Comparison of ENCODE assay signal across 22 cellular contexts in the genomic region with DNA sequence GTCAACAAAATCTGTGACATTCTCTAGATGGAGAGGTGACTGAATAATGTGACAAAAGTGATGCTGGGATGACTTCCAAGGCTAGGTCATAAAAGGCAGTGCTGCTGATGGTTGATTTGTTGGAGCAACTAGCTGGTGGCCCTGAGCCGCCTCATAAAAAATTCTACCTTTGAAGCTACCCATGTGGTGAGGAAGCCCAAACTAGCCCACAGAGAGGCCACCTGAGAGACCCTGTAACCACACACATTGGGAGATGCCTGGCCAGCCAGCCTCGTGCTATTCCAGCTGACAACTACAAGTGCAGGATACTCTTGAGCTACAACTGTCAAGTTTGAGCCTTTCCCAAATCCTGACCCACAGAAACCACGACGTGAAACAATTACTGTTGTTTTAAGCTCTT. TPM values are rescaled to one million over a fixed set of nuclear protein-coding genes. Genes with fewer than 3 reads are reported as not detected.
DNase-seq lines count a peak whose midpoint lies in the region; ATAC-seq and TF ChIP-seq lines count a peak whose summit lies in the region.
"Had no signal": no experiment of that assay in that cellular context is flagged by ENCODE, and none has a peak within 500 bp of the region (broad histone marks: within the 10 kb centered on the region; RNA-seq: fewer than 3 reads in every experiment).

No MANE protein-coding gene starts in this region.

- peaks cover 59% of the 10 kb centered on the region for H3K4me1 Mint-ChIP-seq in activated CD8-positive, alpha-beta memory T cell treated with anti-CD3 and anti-CD28 coated beads, Interleukin-2, amount 10 ng/mL, durations not matched to agents 7 days and 5 days
- H3K4me1 Mint-ChIP-seq in CD8-positive, alpha-beta memory T cell, result peaks cover 40 to 70% (median 69%) of the 10 kb centered on the region in 3 donors
- H3K4me1 Mint-ChIP-seq in memory B cell, result peaks cover 13% of the 10 kb centered on the region

- no peaks in the 10 kb centered on the region for H3K9me3 ChIP-seq in CD8-positive, alpha-beta memory T cell (ENCODE audit: low read length)
- no peaks in the 10 kb centered on the region for H3K9me3 ChIP-seq in Loucy (ENCODE audit: insufficient read depth, low read depth, low read length)
- H3K9me3 ChIP-seq: breast epithelium, right lobe of liver, transverse colon had no signal

- H3K27ac ChIP-seq in CD8-positive, alpha-beta memory T cell (ENCODE audit: low read depth, low read length), result no peak overlapping the region
- H3K27ac ChIP-seq in foreskin keratinocyte, result no peak overlapping the region
- H3K27ac ChIP-seq: breast epithelium, epithelial cell of prostate, right lobe of liver had no signal

- H3K27me3 Mint-ChIP-seq in activated CD8-positive, alpha-beta memory T cell treated with anti-CD3 and anti-CD28 coated beads, Interleukin-2, amount 10 ng/mL, durations not matched to agents 7 days and 5 days, result no peaks in the 10 kb centered on the region
- no peaks in the 10 kb centered on the region for H3K27me3 Mint-ChIP-seq in CD8-positive, alpha-beta memory T cell
- no peaks in the 10 kb centered on the region for H3K27me3 Mint-ChIP-seq in memory B cell
- H3K27me3 Mint-ChIP-seq: stimulated activated naive B cell treated with anti-CD40 and anti-IgM and Interleukin-4, amounts not matched to agents 10 μg/mL and 1 μg/mL and 100 μg/mL, for 72 hours had no signal

- H3K9me2 ChIP-seq in Loucy (replicated peaks; ENCODE audit: low read depth, low read length), result no peaks in the 10 kb centered on the region

- no peak overlapping the region for H2AFZ ChIP-seq in Loucy (ENCODE audit: low read length)

- no peak overlapping the region for H3K4me3 Mint-ChIP-seq in activated CD8-positive, alpha-beta memory T cell treated with anti-CD3 and anti-CD28 coated beads, Interleukin-2, amount 10 ng/mL, durations not matched to agents 7 days and 5 days
- no peak overlapping the region for H3K4me3 Mint-ChIP-seq in CD8-positive, alpha-beta memory T cell
- H3K4me3 Mint-ChIP-seq in memory B cell, result no peak overlapping the region
- H3K4me3 Mint-ChIP-seq: stimulated activated naive B cell treated with anti-CD40 and anti-IgM and Interleukin-4, amounts not matched to agents 10 μg/mL and 1 μg/mL and 100 μg/mL, for 72 hours had no signal

- peaks cover 35% of the 10 kb centered on the region for H3K36me3 ChIP-seq in CD8-positive, alpha-beta memory T cell (ENCODE audit: insufficient read depth, low read length)
- H3K36me3 ChIP-seq in Loucy (ENCODE audit: insufficient read depth, low read length), result peaks cover 90% of the 10 kb centered on the region
- H3K36me3 ChIP-seq: breast epithelium had no signal

- no peak for ATAC-seq in activated CD8-positive, alpha-beta memory T cell treated with anti-CD3 and anti-CD28 coated beads, Interleukin-2, amount 10 ng/mL, durations not matched to agents 7 days and 5 days
- no peak for ATAC-seq in memory B cell (ENCODE audit: low read depth)
- ATAC-seq in foreskin keratinocyte, result no peak
- no peak for ATAC-seq in GM18858 (IDR thresholded peaks at IDR 0.05; ENCODE audit: unreplicated experiment)
- ATAC-seq in GM19452 (IDR thresholded peaks at IDR 0.05; ENCODE audit: unreplicated experiment), result no peak
- ATAC-seq: K562; stimulated activated naive B cell treated with anti-CD40 and anti-IgM and Interleukin-4, amounts not matched to agents 10 μg/mL and 1 μg/mL and 100 μg/mL, for 72 hours had no signal

- H3F3A ChIP-seq in Loucy (ENCODE audit: low read depth), result no peaks in the 10 kb centered on the region

- TF ChIP-seq CTCF in Loucy (conservative IDR thresholded peaks at IDR 0.05; ENCODE audit: low read length) (no peak), foreskin keratinocyte (conservative IDR thresholded peaks at IDR 0.05) (no peak)

- CTCF ChIA-PET in activated CD8-positive, alpha-beta memory T cell treated with anti-CD3 and anti-CD28 coated beads, Interleukin-2, amount 10 ng/mL, durations not matched to agents 7 days and 5 days (lab: Charles Lee), result interaction anchor here (0.9 to 1.6 kb wide), 4 partner anchors 9 to 194 kb away, joined by 3 to 4 read pairs (median 4); partner anchors contain the start of gene CLTA
- CTCF ChIA-PET in CD8-positive, alpha-beta memory T cell (lab: Charles Lee), result interaction anchor here (1.3 kb wide), 1 partner anchor 23 kb away, joined by 5 read pairs; the partner anchor contains the start of gene CLTA

- peaks cover 68% of the 10 kb centered on the region for H3K79me2 ChIP-seq in Loucy (ENCODE audit: insufficient read depth, low read length)

- peak overlapping the region; percentile 4 for H3K27ac Mint-ChIP-seq in activated CD8-positive, alpha-beta memory T cell treated with anti-CD3 and anti-CD28 coated beads, Interleukin-2, amount 10 ng/mL, durations not matched to agents 7 days and 5 days
- peak overlapping the region in 7 of 8 donors; percentile 11 to 92 (median 57) for H3K27ac Mint-ChIP-seq in CD8-positive, alpha-beta memory T cell
- peak overlapping the region; percentile 46 for H3K27ac Mint-ChIP-seq in memory B cell
- H3K27ac Mint-ChIP-seq: stimulated activated naive B cell treated with anti-CD40 and anti-IgM and Interleukin-4, amounts not matched to agents 10 μg/mL and 1 μg/mL and 100 μg/mL, for 72 hours had no signal

- H3K27me3 ChIP-seq in CD8-positive, alpha-beta memory T cell (ENCODE audit: insufficient read depth, low read length, poor library complexity, severe bottlenecking), result no peaks in the 10 kb centered on the region
- H3K27me3 ChIP-seq in Loucy (ENCODE audit: insufficient read depth, low read length, poor library complexity, severe bottlenecking), result no peaks in the 10 kb centered on the region
- H3K27me3 ChIP-seq in foreskin keratinocyte, result no peaks in the 10 kb centered on the region
- H3K27me3 ChIP-seq: breast epithelium, right lobe of liver, transverse colon had no signal

- peak overlapping the region; percentile 0 for H3K4me2 ChIP-seq in Loucy (ENCODE audit: low read depth, low read length, poor library complexity, severe bottlenecking)

- POLR2A ChIA-PET in CD8-positive, alpha-beta memory T cell (lab: Charles Lee), result no interaction called here

- H4K20me1 ChIP-seq in Loucy (ENCODE audit: insufficient read depth, low read length, poor library complexity, severe bottlenecking), result peaks cover 41% of the 10 kb centered on the region

- no peak overlapping the region for H3K4me3 ChIP-seq in CD8-positive, alpha-beta memory T cell (ENCODE audit: low read length)
- H3K4me3 ChIP-seq in Loucy (ENCODE audit: low read length, poor library complexity, severe bottlenecking), result no peak overlapping the region
- H3K4me3 ChIP-seq: breast epithelium, K562, lung, right lobe of liver, transverse colon had no signal

- peaks cover 32% of the 10 kb centered on the region for H3K4me1 ChIP-seq in CD8-positive, alpha-beta memory T cell (ENCODE audit: insufficient read depth, low read length)
- H3K4me1 ChIP-seq in Loucy (ENCODE audit: insufficient read depth, low read length, poor library complexity, severe bottlenecking) (peaks cover 21% of the 10 kb centered on the region), foreskin keratinocyte (no peaks in the 10 kb centered on the region)
- H3K4me1 ChIP-seq: breast epithelium, right lobe of liver had no signal

- H3K9me3 Mint-ChIP-seq in activated CD8-positive, alpha-beta memory T cell treated with anti-CD3 and anti-CD28 coated beads, Interleukin-2, amount 10 ng/mL, durations not matched to agents 7 days and 5 days (ENCODE audit: low read depth), result no peaks in the 10 kb centered on the region
- H3K9me3 Mint-ChIP-seq in CD8-positive, alpha-beta memory T cell, result no peaks in the 10 kb centered on the region
- no peaks in the 10 kb centered on the region for H3K9me3 Mint-ChIP-seq in memory B cell
- H3K9me3 Mint-ChIP-seq: stimulated activated naive B cell treated with anti-CD40 and anti-IgM and Interleukin-4, amounts not matched to agents 10 μg/mL and 1 μg/mL and 100 μg/mL, for 72 hours had no signal

- DNase-seq in activated CD8-positive, alpha-beta memory T cell treated with anti-CD3 and anti-CD28 coated beads, Interleukin-2, amount 10 ng/mL, durations not matched to agents 7 days and 5 days, result no peak
- DNase-seq in activated CD8-positive, alpha-beta memory T cell treated with anti-CD3 and anti-CD28 coated beads, Interleukin-2, amount 50 U/mL, for 4 hours, result no peak
- no peak for DNase-seq in CD8-positive, alpha-beta memory T cell
- DNase-seq in memory B cell (ENCODE audit: low spot score in 2 of 2) (no peak), foreskin keratinocyte (no peak)
- DNase-seq: activated CD4-positive, alpha-beta T cell treated with anti-CD3 and anti-CD28 coated beads, Interleukin-2, amount 50 U/mL, for 1 hour; foreskin fibroblast; GDM1; hippocampal formation; NCI-H1694; NCI-H526 treated with DMSO at 0.1 percent for 48 hours; right lobe of liver; stimulated activated naive B cell treated with anti-CD40 and anti-IgM and Interleukin-4, amounts not matched to agents 10 μg/mL and 1 μg/mL and 100 μg/mL, for 72 hours; transverse colon had no signal

- H3K9ac ChIP-seq in Loucy (ENCODE audit: low read depth, low read length, poor library complexity, severe bottlenecking), result no peak overlapping the region

- peaks cover 62% of the 10 kb centered on the region for H3K36me3 Mint-ChIP-seq in activated CD8-positive, alpha-beta memory T cell treated with anti-CD3 and anti-CD28 coated beads, Interleukin-2, amount 10 ng/mL, durations not matched to agents 7 days and 5 days
- H3K36me3 Mint-ChIP-seq in CD8-positive, alpha-beta memory T cell, result peaks cover 0 to 92% (median 15%) of the 10 kb centered on the region in 3 donors
- H3K36me3 Mint-ChIP-seq in memory B cell, result peaks cover 20% of the 10 kb centered on the region

RNA-seq across cellular contexts. Expression of gene CLTA, which starts 22.7 kb away (rescaled TPM):
- total RNA-seq in activated CD8-positive, alpha-beta memory T cell treated with anti-CD3 and anti-CD28 coated beads, Interleukin-2, amount 10 ng/mL, durations not matched to agents 7 days and 5 days, result 100 to 1,000 TPM; 156 to 177 TPM
- 100 to 1,000 TPM; 185 to 186 TPM for total RNA-seq in CD8-positive, alpha-beta memory T cell
- polyA plus RNA-seq in CD8-positive, alpha-beta memory T cell, result 77.6 TPM
- 249 and 260 TPM in 2 replicates for total RNA-seq in foreskin keratinocyte
- polyA plus RNA-seq in foreskin keratinocyte, result 307 and 311 TPM in 2 replicates

RNA-seq across cellular contexts. Expression of gene CCIN, which starts 44.2 kb away (rescaled TPM):
- under 1 TPM in 1 of 2 experiments, not detected in 1; 0.15 TPM for total RNA-seq in activated CD8-positive, alpha-beta memory T cell treated with anti-CD3 and anti-CD28 coated beads, Interleukin-2, amount 10 ng/mL, durations not matched to agents 7 days and 5 days
- not detected for total RNA-seq in CD8-positive, alpha-beta memory T cell
- polyA plus RNA-seq in CD8-positive, alpha-beta memory T cell, result 0.14 TPM
- total RNA-seq in foreskin keratinocyte, result 0.14 TPM in 1 of 2 replicates, not detected in the other
- 0.12 TPM in 1 of 2 replicates, not detected in the other for polyA plus RNA-seq in foreskin keratinocyte
- total RNA-seq: K562, osteocyte, right lobe of liver, transverse colon had no signal
- polyA plus RNA-seq: K562 had no signal

RNA-seq across cellular contexts. Expression of gene GNE, which starts 44.9 kb away (rescaled TPM):
- total RNA-seq in activated CD8-positive, alpha-beta memory T cell treated with anti-CD3 and anti-CD28 coated beads, Interleukin-2, amount 10 ng/mL, durations not matched to agents 7 days and 5 days, result 10 to 100 TPM; 17.3 to 19.6 TPM
- total RNA-seq in CD8-positive, alpha-beta memory T cell, result 10 to 100 TPM; 11.6 to 12.7 TPM
- polyA plus RNA-seq in CD8-positive, alpha-beta memory T cell, result 5.8 TPM
- 14.1 and 14.6 TPM in 2 replicates for total RNA-seq in foreskin keratinocyte
- polyA plus RNA-seq in foreskin keratinocyte, result 4.2 and 5.2 TPM in 2 replicates

Comparison
In these comparisons a context has a peak if more than half of its experiments do, and no peak if none do; other contexts are left out.
1. H3K27ac Mint-ChIP-seq: peak in every context shown above with its lines; median percentile 57 in CD8-positive, alpha-beta memory T cell; 46 in memory B cell; 4 in activated CD8-positive, alpha-beta memory T cell treated with anti-CD3 and anti-CD28 coated beads, Interleukin-2, amount 10 ng/mL, durations not matched to agents 7 days and 5 days.